10 cellular contexts compared by ENCODE assay signal in genomic region chr5:73213566-73213998, GRCh38. TPM values are rescaled to one million over a fixed set of nuclear protein-coding genes. Genes with fewer than 3 reads are reported as not detected.
DNase-seq lines count a peak whose midpoint lies in the region; ATAC-seq and TF ChIP-seq lines count a peak whose summit lies in the region.
"Had no signal": no experiment of that assay in that cellular context is flagged by ENCODE, and none has a peak within 500 bp of the region (broad histone marks: within the 10 kb centered on the region; RNA-seq: fewer than 3 reads in every experiment).

No MANE protein-coding gene starts in this region.

- POLR2A ChIA-PET in activated CD4-positive, alpha-beta T cell treated with anti-CD3 and anti-CD28 coated beads for 36 hours (lab: Charles Lee) = no interaction called here
- POLR2A ChIA-PET in activated CD4-positive, alpha-beta T cell treated with anti-CD3 and anti-CD28 coated beads, Interleukin-2, amount 10 ng/mL, durations not matched to agents 7 days and 5 days (lab: Charles Lee) = no interaction called here

- H3K4me3 ChIP-seq in stomach (no peak overlapping the region), ovary (no peak overlapping the region)

- no peak for TF ChIP-seq POLR2A in stomach (IDR thresholded peaks at IDR 0.05)
- TF ChIP-seq POLR2A in ovary (IDR thresholded peaks at IDR 0.05) = no peak

- H3K27ac ChIP-seq in stomach (no peak overlapping the region), ovary (no peak overlapping the region)
- H3K27ac ChIP-seq: epithelial cell of prostate had no signal

- H3K27me3 Mint-ChIP-seq in activated CD4-positive, alpha-beta T cell treated with anti-CD3 and anti-CD28 coated beads for 36 hours = peaks cover 89% of the 10 kb centered on the region
- peaks cover 90% of the 10 kb centered on the region for H3K27me3 Mint-ChIP-seq in activated CD4-positive, alpha-beta T cell treated with anti-CD3 and anti-CD28 coated beads, Interleukin-2, amount 10 ng/mL, durations not matched to agents 7 days and 5 days
- peaks cover 74% of the 10 kb centered on the region for H3K27me3 Mint-ChIP-seq in activated T-helper 17 cell treated with anti-CD3 and anti-CD28 coated beads, Interleukin-2, amount 50 U/mL, for 72 hours

- H3K36me3 ChIP-seq in stomach (no peaks in the 10 kb centered on the region), ovary (no peaks in the 10 kb centered on the region)

- peaks cover 14% of the 10 kb centered on the region for H3K4me1 Mint-ChIP-seq in activated CD4-positive, alpha-beta T cell treated with anti-CD3 and anti-CD28 coated beads for 36 hours
- H3K4me1 Mint-ChIP-seq in activated CD4-positive, alpha-beta T cell treated with anti-CD3 and anti-CD28 coated beads, Interleukin-2, amount 10 ng/mL, durations not matched to agents 7 days and 5 days = peaks cover 4% of the 10 kb centered on the region
- H3K4me1 Mint-ChIP-seq in activated T-helper 17 cell treated with anti-CD3 and anti-CD28 coated beads, Interleukin-2, amount 50 U/mL, for 72 hours = peaks cover 6% of the 10 kb centered on the region

- DNase-seq in activated CD4-positive, alpha-beta T cell treated with anti-CD3 and anti-CD28 coated beads for 36 hours = peak; percentile 70
- no peak for DNase-seq in activated CD4-positive, alpha-beta T cell treated with anti-CD3 and anti-CD28 coated beads, Interleukin-2, amount 10 ng/mL, durations not matched to agents 7 days and 5 days
- DNase-seq in sciatic nerve (ENCODE audit: low spot score) (peak; percentile 86), stomach (no peak), ovary (no peak)

- TF ChIP-seq EP300 in stomach (IDR thresholded peaks at IDR 0.05) (no peak), ovary (IDR thresholded peaks at IDR 0.05) (no peak)

- peaks cover 20% of the 10 kb centered on the region for H3K9me3 Mint-ChIP-seq in activated CD4-positive, alpha-beta T cell treated with anti-CD3 and anti-CD28 coated beads for 36 hours (ENCODE audit: low read depth)
- peaks cover 10% of the 10 kb centered on the region for H3K9me3 Mint-ChIP-seq in activated CD4-positive, alpha-beta T cell treated with anti-CD3 and anti-CD28 coated beads, Interleukin-2, amount 10 ng/mL, durations not matched to agents 7 days and 5 days
- H3K9me3 Mint-ChIP-seq in activated T-helper 17 cell treated with anti-CD3 and anti-CD28 coated beads, Interleukin-2, amount 50 U/mL, for 72 hours = peaks cover 7% of the 10 kb centered on the region

- WGBS in stomach, 5 donors = 44 to 58% (median 48%) methylated on average over 6 of the region's 6 CpGs
- WGBS in ovary, 3 donors = 41 to 55% (median 45%) methylated on average over 6 of the region's 6 CpGs

- intact Hi-C loops in activated CD4-positive, alpha-beta T cell treated with anti-CD3 and anti-CD28 coated beads for 36 hours (cut with DNase I, micrococcal nuclease) = loop anchor here in 1 of 2 experiments (1.0 kb wide), 1 partner anchor 53 kb away; no protein-coding TSS in a partner anchor
- intact Hi-C loops in sciatic nerve (cut with DNase I) (no loop called here), stomach (cut with DNase I; ENCODE audit: low total_unique reads) (loop anchor here (10.0 kb wide), 1 partner anchor 231 kb away; the partner anchor contains the start of gene FOXD1), ovary (cut with DNase I) (no loop called here)

- peaks cover 4 to 17% (median 14%) of the 10 kb centered on the region in 4 donors for H3K4me1 ChIP-seq in stomach
- H3K4me1 ChIP-seq in ovary (ENCODE audit: insufficient read depth) = no peaks in the 10 kb centered on the region

- H3K9me3 ChIP-seq in stomach = peaks cover 0 to 19% (median 13%) of the 10 kb centered on the region in 4 donors
- no peaks in the 10 kb centered on the region for H3K9me3 ChIP-seq in ovary

- TF ChIP-seq CTCF in stomach (IDR thresholded peaks at IDR 0.05) (no peak), ovary (IDR thresholded peaks at IDR 0.05) (no peak)

- CTCF ChIA-PET in activated CD4-positive, alpha-beta T cell treated with anti-CD3 and anti-CD28 coated beads for 36 hours (lab: Charles Lee) = interaction anchor here (0.6 to 0.7 kb wide), 2 partner anchors 198 to 493 kb away, joined by 3 to 4 read pairs; no protein-coding TSS in a partner anchor
- CTCF ChIA-PET in activated CD4-positive, alpha-beta T cell treated with anti-CD3 and anti-CD28 coated beads, Interleukin-2, amount 10 ng/mL, durations not matched to agents 7 days and 5 days (lab: Charles Lee) = no interaction called here

- H3K27me3 ChIP-seq in stomach (peaks cover 0 to 87% (median 46%) of the 10 kb centered on the region in 3 donors), ovary (no peaks in the 10 kb centered on the region)

- ATAC-seq in activated CD4-positive, alpha-beta T cell treated with anti-CD3 and anti-CD28 coated beads for 36 hours = peak; percentile 84
- ATAC-seq in HG02759 (IDR thresholded peaks at IDR 0.05; ENCODE audit: unreplicated experiment) (peak; percentile 66), sciatic nerve (peak; percentile 87), HG03565 (IDR thresholded peaks at IDR 0.05; ENCODE audit: unreplicated experiment) (no peak)
- peak; percentile 89 for ATAC-seq in activated T-helper 17 cell treated with anti-CD3 and anti-CD28 coated beads, Interleukin-2, amount 50 U/mL, for 72 hours (replicated peaks)

- peaks cover 7% of the 10 kb centered on the region for H3K36me3 Mint-ChIP-seq in activated CD4-positive, alpha-beta T cell treated with anti-CD3 and anti-CD28 coated beads for 36 hours (ENCODE audit: low read depth)
- H3K36me3 Mint-ChIP-seq in activated CD4-positive, alpha-beta T cell treated with anti-CD3 and anti-CD28 coated beads, Interleukin-2, amount 10 ng/mL, durations not matched to agents 7 days and 5 days (ENCODE audit: low read depth) = no peaks in the 10 kb centered on the region
- H3K36me3 Mint-ChIP-seq in activated T-helper 17 cell treated with anti-CD3 and anti-CD28 coated beads, Interleukin-2, amount 50 U/mL, for 72 hours (ENCODE audit: low read depth) = peaks cover 7% of the 10 kb centered on the region

- H3K4me3 Mint-ChIP-seq in activated CD4-positive, alpha-beta T cell treated with anti-CD3 and anti-CD28 coated beads for 36 hours = no peak overlapping the region
- no peak overlapping the region for H3K4me3 Mint-ChIP-seq in activated CD4-positive, alpha-beta T cell treated with anti-CD3 and anti-CD28 coated beads, Interleukin-2, amount 10 ng/mL, durations not matched to agents 7 days and 5 days
- peak overlapping the region; percentile 2 for H3K4me3 Mint-ChIP-seq in activated T-helper 17 cell treated with anti-CD3 and anti-CD28 coated beads, Interleukin-2, amount 50 U/mL, for 72 hours

- no peak overlapping the region for H3K27ac Mint-ChIP-seq in activated CD4-positive, alpha-beta T cell treated with anti-CD3 and anti-CD28 coated beads for 36 hours
- no peak overlapping the region for H3K27ac Mint-ChIP-seq in activated CD4-positive, alpha-beta T cell treated with anti-CD3 and anti-CD28 coated beads, Interleukin-2, amount 10 ng/mL, durations not matched to agents 7 days and 5 days
- no peak overlapping the region for H3K27ac Mint-ChIP-seq in activated T-helper 17 cell treated with anti-CD3 and anti-CD28 coated beads, Interleukin-2, amount 50 U/mL, for 72 hours

RNA-seq across cellular contexts. Expression of gene TMEM174, which starts 40.6 kb away (rescaled TPM):
- not detected for total RNA-seq in activated CD4-positive, alpha-beta T cell treated with anti-CD3 and anti-CD28 coated beads for 36 hours
- not detected for total RNA-seq in activated CD4-positive, alpha-beta T cell treated with anti-CD3 and anti-CD28 coated beads, Interleukin-2, amount 10 ng/mL, durations not matched to agents 7 days and 5 days
- not detected for total RNA-seq in activated T-helper 17 cell treated with anti-CD3 and anti-CD28 coated beads, Interleukin-2, amount 50 U/mL, for 72 hours
- total RNA-seq in sciatic nerve (not detected), stomach (not detected), ovary (not detected)
- polyA plus RNA-seq in stomach (not detected), ovary (not detected)
- total RNA-seq: NCI-H460 had no signal

Comparison
In these comparisons a context has a peak if more than half of its experiments do, and no peak if none do; other contexts are left out.
1. DNase-seq: peak in activated CD4-positive, alpha-beta T cell treated with anti-CD3 and anti-CD28 coated beads for 36 hours (single experiment) and sciatic nerve (single experiment); none in activated CD4-positive, alpha-beta T cell treated with anti-CD3 and anti-CD28 coated beads, Interleukin-2, amount 10 ng/mL, durations not matched to agents 7 days and 5 days (single experiment), stomach (single experiment) and ovary (0 of 5).